Comparison of ENCODE assay signal across 1 cellular context in genomic region chr14:24216345-24216699, GRCh38.
TF ChIP-seq lines count a peak whose summit lies in the region.

No MANE protein-coding gene starts in this region.

TF ChIP-seq in WTC11, 78 proteins besides CTCF, POLR2A, EP300 and RAD21 (continued from another document):
- TF ChIP-seq FOXP4 (CRISPR knock-in tag; IDR thresholded peaks at IDR 0.05) (no peak), GTF2I (CRISPR knock-in tag; conservative IDR thresholded peaks at IDR 0.05) (no peak), ARID4B (CRISPR knock-in tag; IDR thresholded peaks at IDR 0.05; ENCODE audit: borderline replicate concordance) (no peak), TEAD4 (CRISPR knock-in tag; IDR thresholded peaks at IDR 0.05) (no peak), ZNF425 (CRISPR knock-in tag; conservative IDR thresholded peaks at IDR 0.05) (no peak), ZNF416 (CRISPR knock-in tag; IDR thresholded peaks at IDR 0.05) (no peak), PREB (CRISPR knock-in tag; IDR thresholded peaks at IDR 0.05; ENCODE audit: borderline replicate concordance) (no peak), ATF2 (CRISPR knock-in tag; IDR thresholded peaks at IDR 0.05; ENCODE audit: borderline replicate concordance, low read depth) (no peak), CREM (CRISPR knock-in tag; IDR thresholded peaks at IDR 0.05) (no peak), NFATC4 (CRISPR knock-in tag; IDR thresholded peaks at IDR 0.05) (no peak), MXD4 (CRISPR knock-in tag; IDR thresholded peaks at IDR 0.05; ENCODE audit: borderline replicate concordance) (no peak)
